In the genomic region with DNA sequence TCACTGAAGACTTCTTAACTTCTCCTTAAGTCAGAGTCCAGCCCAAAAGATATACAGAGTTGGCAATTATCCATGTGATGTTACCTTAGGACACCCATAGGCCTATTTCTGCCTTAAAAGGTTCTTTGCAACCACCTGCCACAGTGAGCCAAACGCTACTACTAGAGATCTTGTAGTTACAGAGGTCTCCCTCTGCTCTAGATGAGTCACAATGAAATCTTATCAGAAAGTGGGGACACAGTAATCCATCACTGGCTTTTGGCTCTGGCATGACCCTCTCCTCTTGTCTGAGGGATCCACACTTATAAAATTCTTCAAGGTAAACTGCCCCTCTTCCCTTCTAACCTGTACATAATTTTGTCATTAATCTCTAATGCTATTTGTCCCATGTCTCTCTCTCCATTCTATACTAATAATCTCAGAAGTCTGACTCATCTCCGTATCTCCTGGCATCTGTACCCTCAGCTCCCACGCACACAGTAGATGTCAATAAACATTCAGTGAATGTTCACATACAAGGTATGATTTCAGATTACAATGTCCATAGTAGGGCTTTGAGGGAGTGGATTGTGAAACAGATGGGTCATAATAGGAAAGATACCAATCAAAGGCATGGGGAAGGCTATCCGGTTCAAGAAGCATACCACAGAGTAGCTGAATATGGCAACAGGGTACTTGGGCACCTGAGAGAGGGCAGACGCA, we compare ENCODE assay signal across 8 cellular contexts.
DNase-seq lines count a peak whose midpoint lies in the region; ATAC-seq lines count a peak whose summit lies in the region.

No MANE protein-coding gene starts in this region.

- peaks cover 3% of the 10 kb centered on the region for H3K27me3 Mint-ChIP-seq in activated CD4-positive, alpha-beta memory T cell treated with anti-CD3 and anti-CD28 coated beads for 36 hours

- peak; percentile 17 for ATAC-seq in GM19043 (IDR thresholded peaks at IDR 0.05; ENCODE audit: low read depth, unreplicated experiment)
- peak; percentile 27 for ATAC-seq in HG02973 (IDR thresholded peaks at IDR 0.05; ENCODE audit: unreplicated experiment)

- POLR2A ChIA-PET in activated CD4-positive, alpha-beta memory T cell treated with anti-CD3 and anti-CD28 coated beads for 36 hours (lab: Charles Lee) = interaction anchor here (1.3 to 2.1 kb wide), 4 partner anchors 9 to 115 kb away, joined by 3 to 9 read pairs (median 6); no protein-coding TSS in a partner anchor

- peak overlapping the region; percentile 1 for H3K27ac Mint-ChIP-seq in activated CD4-positive, alpha-beta memory T cell treated with anti-CD3 and anti-CD28 coated beads for 36 hours

- H3K36me3 Mint-ChIP-seq in activated CD4-positive, alpha-beta memory T cell treated with anti-CD3 and anti-CD28 coated beads for 36 hours = peaks cover 4% of the 10 kb centered on the region

- no peaks in the 10 kb centered on the region for H3K9me3 Mint-ChIP-seq in activated CD4-positive, alpha-beta memory T cell treated with anti-CD3 and anti-CD28 coated beads for 36 hours

- H3K4me3 Mint-ChIP-seq in activated CD4-positive, alpha-beta memory T cell treated with anti-CD3 and anti-CD28 coated beads for 36 hours = no peak overlapping the region

- intact Hi-C loops in activated CD4-positive, alpha-beta memory T cell treated with anti-CD3 and anti-CD28 coated beads for 36 hours (cut with micrococcal nuclease) = no loop called here

- H3K4me1 Mint-ChIP-seq in activated CD4-positive, alpha-beta memory T cell treated with anti-CD3 and anti-CD28 coated beads for 36 hours (ENCODE audit: low read depth) = peaks cover 78% of the 10 kb centered on the region

- peak; percentile 48 for DNase-seq in activated CD4-positive, alpha-beta memory T cell treated with anti-CD3 and anti-CD28 coated beads for 36 hours
- DNase-seq in non-pigmented ciliary epithelial cell (ENCODE audit: low read depth) (peak; percentile 13), NCI-H146 (lab: John Stamatoyannopoulos, UW) (no peak), AML-193 (lab: John Stamatoyannopoulos, UW) (no peak), NCI-H187 treated with DMSO at 0.1 percent for 48 hours (lab: John Stamatoyannopoulos, UW) (no peak)
- DNase-seq in effector CD8-positive, alpha-beta T cell (lab: John Stamatoyannopoulos, UW) = no peak

- CTCF ChIA-PET in activated CD4-positive, alpha-beta memory T cell treated with anti-CD3 and anti-CD28 coated beads for 36 hours (lab: Charles Lee) = interaction anchor here (0.8 to 1.6 kb wide), 4 partner anchors 25 to 236 kb away, joined by 3 to 7 read pairs (median 4); no protein-coding TSS in a partner anchor

Comparison
In these comparisons a context has a peak if more than half of its experiments do, and no peak if none do; other contexts are left out.
1. DNase-seq: peak in activated CD4-positive, alpha-beta memory T cell treated with anti-CD3 and anti-CD28 coated beads for 36 hours (single experiment) and non-pigmented ciliary epithelial cell (single experiment); none in NCI-H146 (single experiment), AML-193 (0 of 2), NCI-H187 treated with DMSO at 0.1 percent for 48 hours (single experiment) and effector CD8-positive, alpha-beta T cell (single experiment).